30 cellular contexts compared by ENCODE assay signal in the genomic region with DNA sequence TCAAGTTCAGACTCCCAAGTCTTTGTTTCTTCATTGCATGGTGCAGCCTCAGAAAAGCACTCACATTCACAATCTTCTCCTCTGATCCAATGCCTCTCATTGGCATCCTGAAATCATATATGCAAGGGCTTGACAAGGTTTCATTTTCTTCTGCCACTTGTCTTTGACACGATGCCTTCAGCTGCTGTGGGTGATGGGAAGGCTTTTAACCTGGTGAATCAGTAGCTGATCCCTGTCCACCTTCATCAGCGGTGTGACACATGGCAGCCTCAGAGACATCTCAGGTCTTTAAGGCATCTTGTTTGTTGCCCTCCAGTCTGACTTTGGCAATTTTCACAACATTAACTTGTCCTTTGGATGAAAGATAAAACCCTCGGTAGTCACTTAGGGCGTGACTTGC.
"Had no signal": no experiment of that assay in that cellular context is flagged by ENCODE, and none has a peak within 500 bp of the region (broad histone marks: within the 10 kb centered on the region; RNA-seq: fewer than 3 reads in every experiment).

No MANE protein-coding gene starts in this region.

- H3K9me3 ChIP-seq: ascending aorta had no signal

- H3K27me3 ChIP-seq: ascending aorta, cardiac muscle cell had no signal

- DNase-seq: activated B cell treated with CpG ODN at 0.5 μM for 24 hours; activated CD4-positive, alpha-beta memory T cell treated with anti-CD3 and anti-CD28 coated beads for 36 hours; activated CD4-positive, alpha-beta T cell treated with anti-CD3 and anti-CD28 coated beads for 4 hours; activated CD4-positive, alpha-beta T cell treated with anti-CD3 and anti-CD28 coated beads, Interleukin-2, amount 10 ng/mL, durations not matched to agents 24 days and 14 days; activated CD4-positive, alpha-beta T cell treated with anti-CD3 and anti-CD28 coated beads, Interleukin-2, amount 50 U/mL, for 1 hour; activated CD4-positive, alpha-beta T cell treated with anti-CD3 and anti-CD28 coated beads, Interleukin-2, amount 50 U/mL, for 4 hours; activated CD4-positive, CD25-positive, alpha-beta regulatory T cell treated with anti-CD3 and anti-CD28 coated beads, Interleukin-2, amount 50 U/mL, for 72 hours; activated CD8-positive, alpha-beta memory T cell treated with anti-CD3 and anti-CD28 coated beads, Interleukin-2, amount 50 U/mL, for 4 hours; activated CD8-positive, alpha-beta T cell treated with anti-CD3 and anti-CD28 coated beads for 36 hours; activated effector memory CD4-positive, alpha-beta T cell treated with anti-CD3 and anti-CD28 coated beads, Interleukin-2, amount 50 U/mL, for 16 hours; activated gamma-delta T cell treated with Interleukin-2 at 50 U/mL for 16 hours; activated naive CD4-positive, alpha-beta T cell; activated naive CD4-positive, alpha-beta T cell treated with anti-CD3 and anti-CD28 coated beads for 36 hours; activated naive CD4-positive, alpha-beta T cell treated with anti-CD3 and anti-CD28 coated beads, Interleukin-2, amount 50 U/mL, for 16 hours; activated naive CD8-positive, alpha-beta T cell treated with anti-CD3 and anti-CD28 coated beads, Interleukin-2, amount 10 ng/mL, durations not matched to agents 7 days and 5 days; activated naive CD8-positive, alpha-beta T cell treated with anti-CD3 and anti-CD28 coated beads, Interleukin-2, amount 50 U/mL, for 24 hours; activated T-cell treated with anti-CD3 and anti-CD28 coated beads for 4 hours; activated T-cell treated with anti-CD3 and anti-CD28 coated beads, Interleukin-2, amount 50 U/mL, for 1 hour; activated T-cell treated with anti-CD3 and anti-CD28 coated beads, Interleukin-2, amount 50 U/mL, for 4 hours; activated T-cell treated with anti-CD3 and anti-CD28 coated beads, Interleukin-2, amount 50 U/mL, for 72 hours; amygdala; anterior cingulate cortex; caudate nucleus; T-helper 1 cell; T-helper 2 cell; T-helper 9 cell had no signal

- H3K27ac ChIP-seq: ascending aorta, cardiac muscle cell, VCaP had no signal

- H3K36me3 ChIP-seq: ascending aorta, cardiac muscle cell had no signal

- H3K4me3 ChIP-seq: ascending aorta, cardiac muscle cell had no signal

- ATAC-seq: activated CD8-positive, alpha-beta T cell treated with anti-CD3 and anti-CD28 coated beads for 36 hours; activated naive CD8-positive, alpha-beta T cell treated with anti-CD3 and anti-CD28 coated beads, Interleukin-2, amount 50 U/mL, for 24 hours; activated T-cell treated with anti-CD3 and anti-CD28 coated beads, Interleukin-2, amount 50 U/mL, for 4 hours; activated T-cell treated with anti-CD3 and anti-CD28 coated beads, Interleukin-2, amount 50 U/mL, for 72 hours; activated T-helper 17 cell treated with anti-CD3 and anti-CD28 coated beads, Interleukin-2, amount 50 U/mL, for 72 hours had no signal

- H3K4me1 ChIP-seq: ascending aorta had no signal
